25 cellular contexts compared by ENCODE assay signal in genomic region chr20:46204594-46205205, GRCh38.
DNase-seq lines count a peak whose midpoint lies in the region; ATAC-seq and TF ChIP-seq lines count a peak whose summit lies in the region.
"Had no signal": no experiment of that assay in that cellular context is flagged by ENCODE, and none has a peak within 500 bp of the region (broad histone marks: within the 10 kb centered on the region; RNA-seq: fewer than 3 reads in every experiment).

No MANE protein-coding gene starts in this region.

- POLR2A ChIA-PET in HEK293 (lab: Yijun Ruan, JAX) = interaction anchor here (0.7 kb wide), 1 partner anchor 17 kb away, joined by 3 read pairs; no protein-coding TSS in a partner anchor

- H3K9ac ChIP-seq in mesenchymal stem cell (ENCODE audit: low read length) = no peak overlapping the region

- no peak overlapping the region for H3K4me2 ChIP-seq in mesenchymal stem cell (ENCODE audit: low read length, poor library complexity, severe bottlenecking)

- no peaks in the 10 kb centered on the region for H3K9me3 ChIP-seq in CD4-positive, CD25-positive, alpha-beta regulatory T cell (ENCODE audit: control insufficient read depth in 2 of 2, low read length in 2 of 2)
- H3K9me3 ChIP-seq in HEK293 (ENCODE audit: control insufficient read depth, insufficient read depth, low read depth, low read length) = no peaks in the 10 kb centered on the region
- no peaks in the 10 kb centered on the region for H3K9me3 ChIP-seq in T-helper 17 cell (ENCODE audit: control insufficient read depth, low read length, poor library complexity, severe bottlenecking)
- no peaks in the 10 kb centered on the region for H3K9me3 ChIP-seq in mesenchymal stem cell (ENCODE audit: control insufficient read depth, low read length)
- H3K9me3 ChIP-seq: breast epithelium, esophagus squamous epithelium, gastrocnemius medialis had no signal

- H3K23ac ChIP-seq in mesenchymal stem cell (ENCODE audit: low read length in 2 of 2) = peak overlapping the region; percentile 20 to 23

- H3K4me1 ChIP-seq in CD4-positive, CD25-positive, alpha-beta regulatory T cell (ENCODE audit: control insufficient read depth, insufficient read depth, low read length, poor library complexity, severe bottlenecking) = peaks cover 32% of the 10 kb centered on the region
- H3K4me1 ChIP-seq in HEK293 (ENCODE audit: control insufficient read depth, insufficient read depth, low read length) (no peaks in the 10 kb centered on the region), mesenchymal stem cell (ENCODE audit: control insufficient read depth, insufficient read depth, low read depth, low read length) (peaks cover 4% of the 10 kb centered on the region)
- H3K4me1 ChIP-seq: breast epithelium had no signal

- no peak overlapping the region for H2BK120ac ChIP-seq in mesenchymal stem cell (ENCODE audit: low read depth, low read length)

- no peak overlapping the region for H2BK15ac ChIP-seq in mesenchymal stem cell (ENCODE audit: low read depth, poor library complexity, severe bottlenecking)

- H3K27ac Mint-ChIP-seq in CD4-positive, CD25-positive, alpha-beta regulatory T cell = peak overlapping the region in 2 of 3 donors; percentile 48 to 80
- peak overlapping the region; percentile 74 for H3K27ac Mint-ChIP-seq in T-helper 17 cell
- H3K27ac Mint-ChIP-seq: H9; natural killer cell treated with Interleukin-12 subunit alpha and Interleukin-12 subunit beta and Interleukin-15 and Interleukin-18, amount 100 ng/mL, for 72 hours; T-helper 2 cell treated with Interferon-gamma antibody and Interleukin-4, amounts not matched to agents 5 μg/mL and 100 μg/mL, for 36 hours had no signal

- no peak overlapping the region for H3K27ac ChIP-seq in CD4-positive, CD25-positive, alpha-beta regulatory T cell (ENCODE audit: insufficient read depth, low read length, poor library complexity, severe bottlenecking)
- H3K27ac ChIP-seq in HEK293 (ENCODE audit: extremely low read depth, low read depth, low read length) = no peak overlapping the region
- H3K27ac ChIP-seq in mesenchymal stem cell (ENCODE audit: low read length, poor library complexity, severe bottlenecking) = no peak overlapping the region
- H3K27ac ChIP-seq: breast epithelium, esophagus squamous epithelium, gastrocnemius medialis, HL-60 had no signal

- H3K27me3 Mint-ChIP-seq in CD4-positive, CD25-positive, alpha-beta regulatory T cell = peaks cover 15% of the 10 kb centered on the region
- peaks cover 21% of the 10 kb centered on the region for H3K27me3 Mint-ChIP-seq in T-helper 17 cell

- peak; percentile 19 to 43 for ATAC-seq in CD4-positive, CD25-positive, alpha-beta regulatory T cell (ENCODE audit: low read depth in 2 of 2)
- peak; percentile 83 for ATAC-seq in T-helper 17 cell
- no peak for ATAC-seq in HG03139 (IDR thresholded peaks at IDR 0.05; ENCODE audit: unreplicated experiment)
- ATAC-seq: gastrocnemius medialis; natural killer cell treated with Interleukin-12 subunit alpha and Interleukin-12 subunit beta and Interleukin-15 and Interleukin-18, amount 100 ng/mL, for 72 hours; right cardiac atrium had no signal

- peak overlapping the region in 3 of 4 donors; percentile 40 to 79 (median 59) for H3K4me3 Mint-ChIP-seq in CD4-positive, CD25-positive, alpha-beta regulatory T cell
- peak overlapping the region; percentile 83 for H3K4me3 Mint-ChIP-seq in T-helper 17 cell
- H3K4me3 Mint-ChIP-seq: activated T-cell treated with anti-CD3 and anti-CD28 coated beads, Interleukin-2, amount 50 U/mL, for 4 hours; H9; natural killer cell treated with Interleukin-12 subunit alpha and Interleukin-12 subunit beta and Interleukin-15 and Interleukin-18, amount 100 ng/mL, for 72 hours; T-helper 2 cell treated with Interferon-gamma antibody and Interleukin-4, amounts not matched to agents 5 μg/mL and 100 μg/mL, for 36 hours had no signal

- no peak overlapping the region for H2AK5ac ChIP-seq in mesenchymal stem cell (ENCODE audit: low read length, severe bottlenecking)

- no peak overlapping the region for H2AFZ ChIP-seq in mesenchymal stem cell (ENCODE audit: low read depth, low read length)

- H3K4me3 ChIP-seq in CD4-positive, CD25-positive, alpha-beta regulatory T cell (ENCODE audit: low read depth, low read length) = peak overlapping the region; percentile 9
- H3K4me3 ChIP-seq in HEK293 (ENCODE audit: low read depth, low read length) (no peak overlapping the region), mesenchymal stem cell (ENCODE audit: insufficient read depth in 1 of 2, low read depth in 1 of 2, low read length in 2 of 2) (no peak overlapping the region)
- H3K4me3 ChIP-seq: breast epithelium, coronary artery, esophagus squamous epithelium, gastrocnemius medialis had no signal

- peaks cover 4% of the 10 kb centered on the region for H3K36me3 Mint-ChIP-seq in CD4-positive, CD25-positive, alpha-beta regulatory T cell
- H3K36me3 Mint-ChIP-seq in T-helper 17 cell (ENCODE audit: low read depth) = peaks cover 9% of the 10 kb centered on the region
- H3K36me3 Mint-ChIP-seq: natural killer cell treated with Interleukin-12 subunit alpha and Interleukin-12 subunit beta and Interleukin-15 and Interleukin-18, amount 100 ng/mL, for 72 hours had no signal

- no peak overlapping the region for H3K18ac ChIP-seq in mesenchymal stem cell (ENCODE audit: low read depth in 1 of 2, low read length in 2 of 2)

- H3K14ac ChIP-seq in mesenchymal stem cell (ENCODE audit: low read length in 2 of 2) = peak overlapping the region in 1 of 2 experiments; percentile 29

- no peak overlapping the region for H2BK5ac ChIP-seq in mesenchymal stem cell (ENCODE audit: low read depth, low read length, poor library complexity, severe bottlenecking)

- no peak for TF ChIP-seq CTCF in HEK293 (tag by site-specific recombination; IDR thresholded peaks at IDR 0.05)

- CTCF ChIA-PET in HEK293 (lab: Yijun Ruan, JAX) = interaction anchor here (0.6 to 1.6 kb wide), 3 partner anchors 25 to 53 kb away, joined by 3 to 4 read pairs (median 3); no protein-coding TSS in a partner anchor

- DNase-seq in CD4-positive, CD25-positive, alpha-beta regulatory T cell = no peak
- DNase-seq in T-helper 17 cell (no peak), mesenchymal stem cell (no peak), NCI-H510A treated with DMSO at 0.1 percent for 48 hours (lab: John Stamatoyannopoulos, UW) (no peak), ureter (ENCODE audit: low spot score) (no peak), GDM1 (lab: John Stamatoyannopoulos, UW) (no peak)
- DNase-seq: activated CD4-positive, alpha-beta T cell treated with anti-CD3 and anti-CD28 coated beads for 48 hours; activated naive CD4-positive, alpha-beta T cell; activated T-cell treated with anti-CD3 and anti-CD28 coated beads, Interleukin-2, amount 50 U/mL, for 4 hours; COR-L47; esophagus squamous epithelium; gastrocnemius medialis; H9; Karpas-422; NCI-H187 treated with DMSO at 0.1 percent for 48 hours; stimulated activated CD4-positive, alpha-beta T cell treated with anti-CD3 and anti-CD28 coated beads, Interleukin-4, amount 100 ng/mL, for 4 hours; stimulated activated naive CD4-positive, alpha-beta T cell had no signal

- no peaks in the 10 kb centered on the region for H3K79me1 ChIP-seq in mesenchymal stem cell (replicated peaks; ENCODE audit: low read length, poor library complexity, severe bottlenecking)

- H3K9me3 Mint-ChIP-seq in CD4-positive, CD25-positive, alpha-beta regulatory T cell = peaks cover 0 to 4% (median 0%) of the 10 kb centered on the region in 7 donors
- H3K9me3 Mint-ChIP-seq: activated T-cell treated with anti-CD3 and anti-CD28 coated beads, Interleukin-2, amount 50 U/mL, for 4 hours; H9; natural killer cell treated with Interleukin-12 subunit alpha and Interleukin-12 subunit beta and Interleukin-15 and Interleukin-18, amount 100 ng/mL, for 72 hours; T-helper 2 cell treated with Interferon-gamma antibody and Interleukin-4, amounts not matched to agents 5 μg/mL and 100 μg/mL, for 36 hours had no signal

- peaks cover 0 to 45% (median 33%) of the 10 kb centered on the region in 4 donors for H3K4me1 Mint-ChIP-seq in CD4-positive, CD25-positive, alpha-beta regulatory T cell
- H3K4me1 Mint-ChIP-seq in T-helper 17 cell = peaks cover 60% of the 10 kb centered on the region

- no peak overlapping the region for H3K4ac ChIP-seq in mesenchymal stem cell (ENCODE audit: low read depth in 1 of 2, low read length in 2 of 2)

- H4K91ac ChIP-seq in mesenchymal stem cell (ENCODE audit: low read length) = no peak overlapping the region

- no peak overlapping the region for H4K8ac ChIP-seq in mesenchymal stem cell (ENCODE audit: low read length)

- no peak overlapping the region for H2BK12ac ChIP-seq in mesenchymal stem cell (ENCODE audit: low read length in 2 of 2)

- WGBS in mesenchymal stem cell = 86% methylated on average over 6 of the region's 8 CpGs

- no peaks in the 10 kb centered on the region for H3K27me3 ChIP-seq in CD4-positive, CD25-positive, alpha-beta regulatory T cell (ENCODE audit: control insufficient read depth, insufficient read depth, low read length)
- H3K27me3 ChIP-seq in mesenchymal stem cell (ENCODE audit: control insufficient read depth in 1 of 2, insufficient read depth in 1 of 2, low read length in 2 of 2) = peaks cover 22 to 45% of the 10 kb centered on the region in 2 experiments

- H3K36me3 ChIP-seq in CD4-positive, CD25-positive, alpha-beta regulatory T cell (ENCODE audit: control insufficient read depth, insufficient read depth, low read length) = no peaks in the 10 kb centered on the region
- H3K36me3 ChIP-seq in HEK293 (ENCODE audit: control insufficient read depth in 2 of 2, insufficient read depth in 1 of 2, low read length in 2 of 2) = no peaks in the 10 kb centered on the region
- no peaks in the 10 kb centered on the region for H3K36me3 ChIP-seq in mesenchymal stem cell (ENCODE audit: control insufficient read depth in 1 of 2, insufficient read depth in 2 of 2, low read depth in 1 of 2, low read length in 2 of 2)
- H3K36me3 ChIP-seq: breast epithelium, esophagus squamous epithelium, gastrocnemius medialis had no signal

TF ChIP-seq in HEK293, 187 proteins besides CTCF, POLR2A, EP300 and RAD21:
- TF ChIP-seq ZNF626 (tag by site-specific recombination; IDR thresholded peaks at IDR 0.05) (no peak), ZNF600 (tag by site-specific recombination; IDR thresholded peaks at IDR 0.05) (peak; percentile 51; the same call in 1 of the 2 replicates)
